In genomic region chr18:8261651-8262091, GRCh38 we compare ENCODE assay signal across 19 cellular contexts.
A peak's percentile ranks its signal among the peaks of the same experiment; 100 is the strongest.
DNase-seq lines count a peak whose midpoint lies in the region; ATAC-seq and TF ChIP-seq lines count a peak whose summit lies in the region.
"Had no signal": no experiment of that assay in that cellular context is flagged by ENCODE, and none has a peak within 500 bp of the region (broad histone marks: within the 10 kb centered on the region; RNA-seq: fewer than 3 reads in every experiment).

No MANE protein-coding gene starts in this region.

- H3K4me3 ChIP-seq in SK-N-SH (ENCODE audit: low read depth in 2 of 2, low read length in 1 of 2): no peak overlapping the region
- H3K4me3 ChIP-seq in foreskin fibroblast (ENCODE audit: low read depth in 1 of 2, low read length in 2 of 2): no peak overlapping the region
- H3K4me3 ChIP-seq: Peyer's patch, SJCRH30 had no signal

- peak overlapping the region in 1 of 2 experiments; percentile 96; a peak in 2 of 4 replicates for H3K27ac ChIP-seq in SK-N-SH (ENCODE audit: low read depth in 2 of 2, low read length in 1 of 2)
- H3K27ac ChIP-seq: HL-60, Peyer's patch, SJCRH30 had no signal

- no peak overlapping the region for H3K9ac ChIP-seq in SK-N-SH

- no peak overlapping the region for H3K4me2 ChIP-seq in SK-N-SH

- no peaks in the 10 kb centered on the region for H3K79me2 ChIP-seq in SK-N-SH (ENCODE audit: insufficient read depth)

- no peak for ATAC-seq in GM21515 (IDR thresholded peaks at IDR 0.05; ENCODE audit: unreplicated experiment)

- H3K4me1 ChIP-seq in SK-N-SH (ENCODE audit: control insufficient read depth in 1 of 2, insufficient read depth in 2 of 2, low read depth in 1 of 2, low read length in 1 of 2): peaks cover 0 to 70% of the 10 kb centered on the region in 2 experiments; a peak in 2 of 4 replicates
- H3K4me1 ChIP-seq: Peyer's patch had no signal

- WGBS in SK-N-SH (ENCODE audit: low lambda C conversion rate): 10% methylated on average over 7 of the region's 7 CpGs

- no peaks in the 10 kb centered on the region for H3F3A ChIP-seq in SK-N-SH (replicated peaks; ENCODE audit: insufficient read depth)

- CTCF ChIA-PET in SK-N-SH (lab: Yijun Ruan, JAX): interaction anchor here (0.7 to 3.2 kb wide), 7 partner anchors 13 to 218 kb away, joined by 3 to 16 read pairs (median 3); no protein-coding TSS in a partner anchor

- H3K27me3 ChIP-seq in SK-N-SH (ENCODE audit: insufficient read depth): no peaks in the 10 kb centered on the region
- H3K27me3 ChIP-seq: Peyer's patch, SJCRH30 had no signal

- no peaks in the 10 kb centered on the region for H3K36me3 ChIP-seq in SK-N-SH (replicated peaks in 1 of 2; ENCODE audit: control insufficient read depth in 1 of 2, insufficient read depth in 2 of 2, low read length in 1 of 2)
- H3K36me3 ChIP-seq: Peyer's patch, SJCRH30 had no signal

- H4K20me1 ChIP-seq in SK-N-SH (ENCODE audit: insufficient read depth): no peaks in the 10 kb centered on the region

- peak in 1 of 2 experiments; percentile 89; a peak in 2 of 4 replicates for TF ChIP-seq EP300 in SK-N-SH (IDR thresholded peaks at IDR 0.05; ENCODE audit: borderline replicate concordance in 1 of 2, low read depth in 1 of 2, low read length in 1 of 2)

- H3K9me3 ChIP-seq in SK-N-SH: no peaks in the 10 kb centered on the region
- H3K9me3 ChIP-seq: Peyer's patch, SJCRH30 had no signal

- no peak for TF ChIP-seq CTCF in SK-N-SH (IDR thresholded peaks at IDR 0.05)
- TF ChIP-seq CTCF in foreskin fibroblast (IDR thresholded peaks at IDR 0.05; ENCODE audit: low read depth, low read length): no peak

- H3K9me2 ChIP-seq in SK-N-SH: no peaks in the 10 kb centered on the region

- POLR2A ChIA-PET in SK-N-SH (lab: Yijun Ruan, JAX): interaction anchor here (0.6 to 2.0 kb wide), 2 partner anchors 276 to 669 kb away, joined by 3 to 6 read pairs; no protein-coding TSS in a partner anchor

- no peak overlapping the region for H2AFZ ChIP-seq in SK-N-SH (ENCODE audit: low read depth)

- TF ChIP-seq RAD21 in SK-N-SH (IDR thresholded peaks at IDR 0.05; ENCODE audit: low read length): peak; percentile 46

- DNase-seq in GM03348 (ENCODE audit: low spot score) (peak; percentile 16), SK-N-SH (peak; percentile 67), foreskin fibroblast (peak; percentile 38 to 80), NCI-H2081 treated with DMSO at 0.1 percent for 48 hours (lab: John Stamatoyannopoulos, UW) (no peak), SIG-M5 treated with dmso at 0.1 percent for 504 hours (lab: John Stamatoyannopoulos, UW; ENCODE audit: unreplicated experiment) (no peak), NCI-H748 treated with DMSO at 0.1 percent for 48 hours (lab: John Stamatoyannopoulos, UW) (no peak)
- DNase-seq: ACHN, DMS53, GDM1, HFFc6, KBM-7, NCI-H1092, NCI-H1436, NCI-H2171, NCI-H524 treated with DMSO at 0.1 percent for 48 hours, Peyer's patch, SJCRH30 had no signal

TF ChIP-seq in SK-N-SH, 30 proteins besides CTCF, POLR2A, EP300 and RAD21:
- TF ChIP-seq CHD2 (IDR thresholded peaks at IDR 0.05; ENCODE audit: low read length, partially characterized antibody): peak; percentile 78
- TF ChIP-seq TEAD4 (IDR thresholded peaks at IDR 0.05; ENCODE audit: borderline replicate concordance, insufficient read depth): 0 out of 2 replicates have a peak, but pooled peaks have one; percentile 28
- TF ChIP-seq GATA2 (CRISPR knock-in tag; IDR thresholded peaks at IDR 0.05): peak; percentile 83
- no peak for TF ChIP-seq YY1 (IDR thresholded peaks at IDR 0.05; ENCODE audit: low read depth)
- TF ChIP-seq FOXJ3 (CRISPR knock-in tag; IDR thresholded peaks at IDR 0.05): peak; percentile 86
- peak; percentile 82 for TF ChIP-seq TCF12 (IDR thresholded peaks at IDR 0.05)
- TF ChIP-seq, protein P1, sequence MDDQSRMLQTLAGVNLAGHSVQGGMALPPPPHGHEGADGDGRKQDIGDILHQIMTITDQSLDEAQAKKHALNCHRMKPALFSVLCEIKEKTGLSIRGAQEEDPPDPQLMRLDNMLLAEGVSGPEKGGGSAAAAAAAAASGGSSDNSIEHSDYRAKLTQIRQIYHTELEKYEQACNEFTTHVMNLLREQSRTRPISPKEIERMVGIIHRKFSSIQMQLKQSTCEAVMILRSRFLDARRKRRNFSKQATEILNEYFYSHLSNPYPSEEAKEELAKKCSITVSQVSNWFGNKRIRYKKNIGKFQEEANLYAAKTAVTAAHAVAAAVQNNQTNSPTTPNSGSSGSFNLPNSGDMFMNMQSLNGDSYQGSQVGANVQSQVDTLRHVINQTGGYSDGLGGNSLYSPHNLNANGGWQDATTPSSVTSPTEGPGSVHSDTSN (IDR thresholded peaks at IDR 0.05): peak; percentile 45; the same call in 1 of the 2 replicates
- TF ChIP-seq RCOR1 (IDR thresholded peaks at IDR 0.05; ENCODE audit: low read length): peak; percentile 100
- no peak for TF ChIP-seq FOXM1 (IDR thresholded peaks at IDR 0.05; ENCODE audit: low read depth)
- TF ChIP-seq POLR2AphosphoS5 (IDR thresholded peaks at IDR 0.05; ENCODE audit: low read depth, low read length): peak; percentile 71

Comparison
In these comparisons a context has a peak if more than half of its experiments do, and no peak if none do; other contexts are left out.
1. DNase-seq: peak in GM03348 (single experiment), SK-N-SH (single experiment) and foreskin fibroblast (2 of 2); none in NCI-H2081 treated with DMSO at 0.1 percent for 48 hours (single experiment), SIG-M5 treated with dmso at 0.1 percent for 504 hours (single experiment) and NCI-H748 treated with DMSO at 0.1 percent for 48 hours (single experiment).